ENCODE assay signal across 1 cellular context in the genomic region with DNA sequence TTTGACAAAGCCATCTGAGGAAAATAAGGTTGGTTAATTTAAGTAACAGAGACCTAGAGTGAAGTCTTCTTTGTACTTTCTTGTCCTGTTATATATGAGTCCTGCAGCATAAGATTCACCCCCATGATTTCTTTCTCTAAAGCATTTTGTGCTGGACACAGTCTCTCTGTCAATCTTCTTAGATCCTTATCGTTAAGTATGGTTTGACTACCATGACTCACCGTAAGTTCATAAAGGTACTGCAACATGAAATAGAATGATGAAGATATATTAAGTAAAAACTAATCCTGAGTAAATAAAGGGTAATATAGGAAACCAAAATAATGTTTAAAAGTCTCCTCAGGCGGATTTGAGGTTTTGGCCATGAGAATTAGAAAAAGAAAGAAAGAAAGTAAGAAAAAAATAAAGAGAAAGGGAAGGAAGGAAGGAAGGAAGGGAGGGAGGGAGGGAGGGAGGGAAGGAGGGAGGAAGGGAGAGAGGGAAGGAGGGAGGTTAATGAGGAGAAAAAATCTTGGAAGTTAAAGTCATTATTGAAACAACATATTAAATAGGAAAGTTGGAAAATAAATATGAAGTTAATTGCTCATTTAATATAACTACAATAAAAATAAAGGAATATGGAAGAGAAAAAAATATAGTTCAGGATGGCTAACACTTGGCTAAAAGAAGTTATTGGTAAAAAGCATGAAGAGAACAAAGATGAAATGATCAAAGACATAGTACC.
TF ChIP-seq lines count a peak whose summit lies in the region.

No MANE protein-coding gene starts in this region.

TF ChIP-seq in HCT116, 20 proteins besides CTCF, POLR2A, EP300 and RAD21 (continued from another document):
- TF ChIP-seq ZNF274 (IDR thresholded peaks at IDR 0.05; ENCODE audit: low read depth, low read length) (no peak), EZH2phosphoT487 (IDR thresholded peaks at IDR 0.05; ENCODE audit: borderline replicate concordance) (no peak), EZH2 (IDR thresholded peaks at IDR 0.05) (no peak), ELF1 (IDR thresholded peaks at IDR 0.05; ENCODE audit: borderline replicate concordance, low read depth) (no peak), SP1 (IDR thresholded peaks at IDR 0.05; ENCODE audit: low read depth) (peak; percentile 37; the same call in 1 of the 2 replicates), SRF (IDR thresholded peaks at IDR 0.05; ENCODE audit: low read depth) (no peak), ZFX (IDR thresholded peaks at IDR 0.05) (no peak), TCF7L2 (IDR thresholded peaks at IDR 0.05; ENCODE audit: borderline replicate concordance, extremely low read depth, insufficient read depth, insufficient read length) (peak; percentile 64), POLR2AphosphoS5 (IDR thresholded peaks at IDR 0.05; ENCODE audit: low read depth, low read length) (no peak), EGR1 (IDR thresholded peaks at IDR 0.05; ENCODE audit: low read depth) (no peak), YY1 (IDR thresholded peaks at IDR 0.05; ENCODE audit: extremely low read depth, insufficient replicate concordance, low read depth, low read length) (no peak)
- TF ChIP-seq, protein P1, sequence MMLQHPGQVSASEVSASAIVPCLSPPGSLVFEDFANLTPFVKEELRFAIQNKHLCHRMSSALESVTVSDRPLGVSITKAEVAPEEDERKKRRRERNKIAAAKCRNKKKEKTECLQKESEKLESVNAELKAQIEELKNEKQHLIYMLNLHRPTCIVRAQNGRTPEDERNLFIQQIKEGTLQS (IDR thresholded peaks at IDR 0.05) = no peak
- TF ChIP-seq, protein P2, sequence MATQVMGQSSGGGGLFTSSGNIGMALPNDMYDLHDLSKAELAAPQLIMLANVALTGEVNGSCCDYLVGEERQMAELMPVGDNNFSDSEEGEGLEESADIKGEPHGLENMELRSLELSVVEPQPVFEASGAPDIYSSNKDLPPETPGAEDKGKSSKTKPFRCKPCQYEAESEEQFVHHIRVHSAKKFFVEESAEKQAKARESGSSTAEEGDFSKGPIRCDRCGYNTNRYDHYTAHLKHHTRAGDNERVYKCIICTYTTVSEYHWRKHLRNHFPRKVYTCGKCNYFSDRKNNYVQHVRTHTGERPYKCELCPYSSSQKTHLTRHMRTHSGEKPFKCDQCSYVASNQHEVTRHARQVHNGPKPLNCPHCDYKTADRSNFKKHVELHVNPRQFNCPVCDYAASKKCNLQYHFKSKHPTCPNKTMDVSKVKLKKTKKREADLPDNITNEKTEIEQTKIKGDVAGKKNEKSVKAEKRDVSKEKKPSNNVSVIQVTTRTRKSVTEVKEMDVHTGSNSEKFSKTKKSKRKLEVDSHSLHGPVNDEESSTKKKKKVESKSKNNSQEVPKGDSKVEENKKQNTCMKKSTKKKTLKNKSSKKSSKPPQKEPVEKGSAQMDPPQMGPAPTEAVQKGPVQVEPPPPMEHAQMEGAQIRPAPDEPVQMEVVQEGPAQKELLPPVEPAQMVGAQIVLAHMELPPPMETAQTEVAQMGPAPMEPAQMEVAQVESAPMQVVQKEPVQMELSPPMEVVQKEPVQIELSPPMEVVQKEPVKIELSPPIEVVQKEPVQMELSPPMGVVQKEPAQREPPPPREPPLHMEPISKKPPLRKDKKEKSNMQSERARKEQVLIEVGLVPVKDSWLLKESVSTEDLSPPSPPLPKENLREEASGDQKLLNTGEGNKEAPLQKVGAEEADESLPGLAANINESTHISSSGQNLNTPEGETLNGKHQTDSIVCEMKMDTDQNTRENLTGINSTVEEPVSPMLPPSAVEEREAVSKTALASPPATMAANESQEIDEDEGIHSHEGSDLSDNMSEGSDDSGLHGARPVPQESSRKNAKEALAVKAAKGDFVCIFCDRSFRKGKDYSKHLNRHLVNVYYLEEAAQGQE (IDR thresholded peaks at IDR 0.05; ENCODE audit: low read depth) = no peak
TF ChIP-seq in HCT116: peak in this region for 5.
